19 cellular contexts compared by ENCODE assay signal in the genomic region with DNA sequence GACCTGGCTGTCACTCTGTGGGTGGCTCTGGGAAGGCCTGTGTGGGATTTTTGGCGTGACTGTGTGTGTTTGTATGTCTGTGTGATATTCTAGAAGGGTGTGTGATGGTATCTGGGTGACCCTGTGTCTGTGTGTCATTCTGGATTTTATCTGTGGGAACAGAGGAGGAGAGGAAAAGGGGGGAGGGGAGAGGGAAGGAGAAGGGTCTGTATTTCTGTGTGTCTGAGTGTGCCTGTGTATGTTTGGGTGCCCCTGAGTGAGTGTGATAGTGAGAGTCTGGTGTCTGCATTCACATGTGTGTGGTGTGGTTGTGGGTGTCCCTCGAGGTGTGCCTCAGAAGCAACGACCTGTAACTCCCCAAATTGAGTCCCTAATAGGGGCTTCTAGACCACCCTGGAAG. TPM values are rescaled to one million over a fixed set of nuclear protein-coding genes. Genes with fewer than 3 reads are reported as not detected.
"Had no signal": no experiment of that assay in that cellular context is flagged by ENCODE, and none has a peak within 500 bp of the region (broad histone marks: within the 10 kb centered on the region; RNA-seq: fewer than 3 reads in every experiment).

No MANE protein-coding gene starts in this region.

- H3K27me3 ChIP-seq: body of pancreas had no signal

- H3K27ac ChIP-seq: body of pancreas had no signal

- DNase-seq: activated CD4-positive, alpha-beta T cell treated with anti-CD3 and anti-CD28 coated beads for 48 hours; activated CD4-positive, alpha-beta T cell treated with anti-CD3 and anti-CD28 coated beads, Interleukin-2, amount 50 U/mL, for 4 hours; activated CD4-positive, CD25-positive, alpha-beta regulatory T cell treated with anti-CD3 and anti-CD28 coated beads, Interleukin-2, amount 50 U/mL, for 72 hours; activated CD8-positive, alpha-beta memory T cell treated with anti-CD3 and anti-CD28 coated beads, Interleukin-2, amount 50 U/mL, for 48 hours; activated CD8-positive, alpha-beta T cell treated with anti-CD3 and anti-CD28 coated beads, Interleukin-2, amount 10 ng/mL, durations not matched to agents 7 days and 5 days; activated effector memory CD4-positive, alpha-beta T cell treated with Interleukin-2 at 50 U/mL for 16 hours; activated naive CD4-positive, alpha-beta T cell; activated T-cell treated with anti-CD3 and anti-CD28 coated beads, Interleukin-2, amount 50 U/mL, for 1 hour; aorta; body of pancreas; NCI-H1436; NCI-H1694 treated with DMSO at 0.1 percent for 48 hours; NCI-H2029 treated with DMSO at 0.1 percent for 48 hours; PC-3; SHP77 treated with DMSO at 0.1 percent for 48 hours; T-helper 17 cell; T-helper 9 cell had no signal

- H3K4me3 ChIP-seq: body of pancreas had no signal

- H3K9me3 ChIP-seq: body of pancreas had no signal

RNA-seq across cellular contexts. Expression of a gene that starts 17.8 kb away (rescaled TPM):
- total RNA-seq: aorta, body of pancreas, MCF 10A, SK-MEL-5, T-helper 17 cell had no signal
